In the genomic region with DNA sequence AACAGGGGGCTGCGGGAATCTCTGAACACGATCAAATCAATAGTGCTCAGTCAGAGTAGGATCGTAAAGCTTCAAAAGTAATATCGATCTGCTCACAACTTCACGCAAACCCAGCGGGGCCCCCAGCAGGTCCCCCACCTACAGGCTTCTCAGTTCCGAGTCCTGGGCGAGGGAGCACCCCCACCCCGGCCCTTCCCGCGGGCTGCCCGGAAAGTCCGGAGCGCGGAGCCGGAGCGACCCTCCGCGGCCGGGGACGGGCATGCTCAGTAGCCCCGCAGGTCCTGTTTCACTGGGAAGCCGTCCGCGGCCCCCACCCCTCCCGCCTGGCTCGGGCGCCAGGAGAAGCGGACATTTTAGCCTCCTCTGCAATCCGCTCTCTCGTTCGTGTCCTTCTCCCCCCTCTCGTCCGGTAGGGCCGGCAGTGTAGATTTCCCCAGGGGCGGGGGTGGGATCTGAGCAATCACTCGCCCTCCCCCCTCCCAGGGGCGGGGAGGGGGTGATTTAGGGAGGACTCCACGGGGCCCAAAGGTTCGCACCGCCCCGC, we compare ENCODE assay signal across 1 cellular context.
TF ChIP-seq lines count a peak whose summit lies in the region.

No MANE protein-coding gene starts in this region.

TF ChIP-seq in IMR-90, 13 proteins besides CTCF, POLR2A, EP300 and RAD21:
- no peak for TF ChIP-seq RCOR1 (IDR thresholded peaks at IDR 0.05; ENCODE audit: insufficient replicate concordance, low read length)
- TF ChIP-seq CEBPB (IDR thresholded peaks at IDR 0.05; ENCODE audit: low read depth, low read length): no peak
- TF ChIP-seq NFE2L2 (IDR thresholded peaks at IDR 0.05; ENCODE audit: low read depth, low read length): 0 out of 2 replicates have a peak, but pooled peaks have one; percentile 0
- TF ChIP-seq, protein P1, sequence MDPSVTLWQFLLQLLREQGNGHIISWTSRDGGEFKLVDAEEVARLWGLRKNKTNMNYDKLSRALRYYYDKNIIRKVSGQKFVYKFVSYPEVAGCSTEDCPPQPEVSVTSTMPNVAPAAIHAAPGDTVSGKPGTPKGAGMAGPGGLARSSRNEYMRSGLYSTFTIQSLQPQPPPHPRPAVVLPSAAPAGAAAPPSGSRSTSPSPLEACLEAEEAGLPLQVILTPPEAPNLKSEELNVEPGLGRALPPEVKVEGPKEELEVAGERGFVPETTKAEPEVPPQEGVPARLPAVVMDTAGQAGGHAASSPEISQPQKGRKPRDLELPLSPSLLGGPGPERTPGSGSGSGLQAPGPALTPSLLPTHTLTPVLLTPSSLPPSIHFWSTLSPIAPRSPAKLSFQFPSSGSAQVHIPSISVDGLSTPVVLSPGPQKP (IDR thresholded peaks at IDR 0.05; ENCODE audit: borderline replicate concordance, low read depth, low read length): no peak
- TF ChIP-seq MXI1 (IDR thresholded peaks at IDR 0.05; ENCODE audit: borderline replicate concordance, low read depth, low read length): no peak
- peak; percentile 99 for TF ChIP-seq MAZ (IDR thresholded peaks at IDR 0.05; ENCODE audit: borderline replicate concordance, low read depth, low read length)
- peak; percentile 42; the same call in 1 of the 2 replicates for TF ChIP-seq SMC3 (IDR thresholded peaks at IDR 0.05; ENCODE audit: low read depth, low read length)
- 0 out of 2 replicates have a peak, but pooled peaks have one; percentile 31 for TF ChIP-seq BHLHE40 (IDR thresholded peaks at IDR 0.05; ENCODE audit: low read depth, low read length)
